ENCODE assay signal across 18 cellular contexts in genomic region chr17:28333083-28333746, GRCh38. TPM values are rescaled to one million over a fixed set of nuclear protein-coding genes. Genes with fewer than 3 reads are reported as not detected.
DNase-seq lines count a peak whose midpoint lies in the region; ATAC-seq and TF ChIP-seq lines count a peak whose summit lies in the region.
"Had no signal": no experiment of that assay in that cellular context is flagged by ENCODE, and none has a peak within 500 bp of the region (broad histone marks: within the 10 kb centered on the region; RNA-seq: fewer than 3 reads in every experiment).

No MANE protein-coding gene starts in this region.

- no peak overlapping the region for H4K8ac ChIP-seq in mesenchymal stem cell (ENCODE audit: low read length)

- H3K9me3 ChIP-seq in mesenchymal stem cell (ENCODE audit: control insufficient read depth, low read length), result no peaks in the 10 kb centered on the region
- H3K9me3 ChIP-seq: lower lobe of right lung, upper lobe of left lung had no signal

- H2BK15ac ChIP-seq in mesenchymal stem cell (ENCODE audit: low read depth, poor library complexity, severe bottlenecking), result no peak overlapping the region

- no peak for DNase-seq in activated naive CD8-positive, alpha-beta T cell treated with anti-CD3 and anti-CD28 coated beads for 36 hours
- no peak for DNase-seq in activated naive CD8-positive, alpha-beta T cell treated with anti-CD3 and anti-CD28 coated beads, Interleukin-2, amount 50 U/mL, for 24 hours
- DNase-seq in mesenchymal stem cell (peak; percentile 22), type B pancreatic cell (ENCODE audit: extremely low spot score, unreplicated experiment) (no peak), middle frontal gyrus (ENCODE audit: extremely low spot score, low spot score) (no peak), A172 (ENCODE audit: low spot score) (no peak)
- DNase-seq: activated CD4-positive, alpha-beta T cell treated with anti-CD3 and anti-CD28 coated beads, Interleukin-2, amount 50 U/mL, for 48 hours; activated naive CD4-positive, alpha-beta T cell treated with Interleukin-2 at 50 U/mL for 16 hours; DMS53; lower lobe of right lung; occipital lobe; small intestine; stimulated activated naive CD4-positive, alpha-beta T cell; upper lobe of left lung had no signal

- no peak overlapping the region for H2BK5ac ChIP-seq in mesenchymal stem cell (ENCODE audit: low read depth, low read length, poor library complexity, severe bottlenecking)

- H3K27me3 Mint-ChIP-seq in activated naive CD8-positive, alpha-beta T cell treated with anti-CD3 and anti-CD28 coated beads for 36 hours, result no peaks in the 10 kb centered on the region
- H3K27me3 Mint-ChIP-seq in activated naive CD8-positive, alpha-beta T cell treated with anti-CD3 and anti-CD28 coated beads, Interleukin-2, amount 50 U/mL, for 24 hours, result no peaks in the 10 kb centered on the region
- H3K27me3 Mint-ChIP-seq in type B pancreatic cell, result no peaks in the 10 kb centered on the region

- H3K27me3 ChIP-seq in mesenchymal stem cell (ENCODE audit: control insufficient read depth in 1 of 2, insufficient read depth in 1 of 2, low read length in 2 of 2), result no peaks in the 10 kb centered on the region
- H3K27me3 ChIP-seq: upper lobe of left lung had no signal

- H3K4me1 Mint-ChIP-seq in activated naive CD8-positive, alpha-beta T cell treated with anti-CD3 and anti-CD28 coated beads for 36 hours, result peaks cover 30% of the 10 kb centered on the region
- H3K4me1 Mint-ChIP-seq in activated naive CD8-positive, alpha-beta T cell treated with anti-CD3 and anti-CD28 coated beads, Interleukin-2, amount 50 U/mL, for 24 hours, result peaks cover 35% of the 10 kb centered on the region
- peaks cover 20% of the 10 kb centered on the region for H3K4me1 Mint-ChIP-seq in type B pancreatic cell (ENCODE audit: unreplicated experiment)

- H2BK120ac ChIP-seq in mesenchymal stem cell (ENCODE audit: low read depth, low read length), result no peak overlapping the region

- peaks cover 22 to 34% of the 10 kb centered on the region in 2 experiments for H3K36me3 ChIP-seq in mesenchymal stem cell (ENCODE audit: control insufficient read depth in 1 of 2, insufficient read depth in 2 of 2, low read depth in 1 of 2, low read length in 2 of 2)

- no peak overlapping the region for H3K23ac ChIP-seq in mesenchymal stem cell (ENCODE audit: low read length in 2 of 2)

- H3K9me3 Mint-ChIP-seq in activated naive CD8-positive, alpha-beta T cell treated with anti-CD3 and anti-CD28 coated beads for 36 hours, result no peaks in the 10 kb centered on the region
- no peaks in the 10 kb centered on the region for H3K9me3 Mint-ChIP-seq in activated naive CD8-positive, alpha-beta T cell treated with anti-CD3 and anti-CD28 coated beads, Interleukin-2, amount 50 U/mL, for 24 hours
- H3K9me3 Mint-ChIP-seq in type B pancreatic cell, result no peaks in the 10 kb centered on the region

- no peak overlapping the region for H2BK12ac ChIP-seq in mesenchymal stem cell (ENCODE audit: low read length in 2 of 2)

- WGBS in mesenchymal stem cell, result 68% methylated on average over 1 of the region's 1 CpG

- H3K27ac Mint-ChIP-seq in activated naive CD8-positive, alpha-beta T cell treated with anti-CD3 and anti-CD28 coated beads for 36 hours, result no peak overlapping the region
- no peak overlapping the region for H3K27ac Mint-ChIP-seq in activated naive CD8-positive, alpha-beta T cell treated with anti-CD3 and anti-CD28 coated beads, Interleukin-2, amount 50 U/mL, for 24 hours
- H3K27ac Mint-ChIP-seq in type B pancreatic cell, result peak overlapping the region; percentile 97

- H3K4ac ChIP-seq in mesenchymal stem cell (ENCODE audit: low read depth in 1 of 2, low read length in 2 of 2), result no peak overlapping the region

- H3K9ac ChIP-seq in mesenchymal stem cell (ENCODE audit: low read length), result peak overlapping the region; percentile 99

- H4K91ac ChIP-seq in mesenchymal stem cell (ENCODE audit: low read length), result no peak overlapping the region

- H3K14ac ChIP-seq in mesenchymal stem cell (ENCODE audit: low read length in 2 of 2), result no peak overlapping the region

- peaks cover 4% of the 10 kb centered on the region for H3K36me3 Mint-ChIP-seq in activated naive CD8-positive, alpha-beta T cell treated with anti-CD3 and anti-CD28 coated beads for 36 hours
- H3K36me3 Mint-ChIP-seq in activated naive CD8-positive, alpha-beta T cell treated with anti-CD3 and anti-CD28 coated beads, Interleukin-2, amount 50 U/mL, for 24 hours (ENCODE audit: low read depth), result peaks cover 7% of the 10 kb centered on the region
- no peaks in the 10 kb centered on the region for H3K36me3 Mint-ChIP-seq in type B pancreatic cell

- no peak overlapping the region for H2AK5ac ChIP-seq in mesenchymal stem cell (ENCODE audit: low read length, severe bottlenecking)

- H3K27ac ChIP-seq in VCaP, result peak overlapping the region; percentile 85
- no peak overlapping the region for H3K27ac ChIP-seq in mesenchymal stem cell (ENCODE audit: low read length, poor library complexity, severe bottlenecking)

- peak overlapping the region; percentile 97 for H3K4me3 Mint-ChIP-seq in activated naive CD8-positive, alpha-beta T cell treated with anti-CD3 and anti-CD28 coated beads for 36 hours
- H3K4me3 Mint-ChIP-seq in activated naive CD8-positive, alpha-beta T cell treated with anti-CD3 and anti-CD28 coated beads, Interleukin-2, amount 50 U/mL, for 24 hours, result no peak overlapping the region
- H3K4me3 Mint-ChIP-seq in type B pancreatic cell, result peak overlapping the region; percentile 97

- no peak for TF ChIP-seq CTCF in VCaP (conservative IDR thresholded peaks at IDR 0.05)
- no peak for TF ChIP-seq CTCF in type B pancreatic cell (conservative IDR thresholded peaks at IDR 0.05)

- ATAC-seq in activated naive CD8-positive, alpha-beta T cell treated with anti-CD3 and anti-CD28 coated beads, Interleukin-2, amount 50 U/mL, for 24 hours, result no peak
- no peak for ATAC-seq in HG02678 (IDR thresholded peaks at IDR 0.05; ENCODE audit: unreplicated experiment)
- ATAC-seq: lower lobe of right lung had no signal

- H3K18ac ChIP-seq in mesenchymal stem cell (ENCODE audit: low read depth in 1 of 2, low read length in 2 of 2), result no peak overlapping the region

- H3K4me1 ChIP-seq in mesenchymal stem cell (ENCODE audit: control insufficient read depth, insufficient read depth, low read depth, low read length), result peaks cover 20% of the 10 kb centered on the region

- H2AFZ ChIP-seq in mesenchymal stem cell (ENCODE audit: low read depth, low read length), result no peak overlapping the region

- no peak overlapping the region for H3K4me3 ChIP-seq in mesenchymal stem cell (ENCODE audit: insufficient read depth in 1 of 2, low read depth in 1 of 2, low read length in 2 of 2)

- no peak overlapping the region for H3K4me2 ChIP-seq in mesenchymal stem cell (ENCODE audit: low read length, poor library complexity, severe bottlenecking)

- peaks cover 33% of the 10 kb centered on the region for H3K79me1 ChIP-seq in mesenchymal stem cell (replicated peaks; ENCODE audit: low read length, poor library complexity, severe bottlenecking)

RNA-seq across cellular contexts. Expression of gene IFT20, which starts 2.1 kb away (rescaled TPM):
- 10 to 100 TPM; 17.0 to 21.4 TPM for total RNA-seq in activated naive CD8-positive, alpha-beta T cell treated with anti-CD3 and anti-CD28 coated beads for 36 hours
- 71.7 TPM for polyA plus RNA-seq in mesenchymal stem cell (2013, experiment 1 of 2)
- polyA plus RNA-seq in mesenchymal stem cell (2013, experiment 2 of 2), result 73.0 TPM
- 43.6 and 55.2 TPM in 2 replicates for total RNA-seq in type B pancreatic cell (ENCODE audit: low replicate concordance)
- 38.9 and 45.5 TPM in 2 replicates for total RNA-seq in A172 (2014; rRNA removed; shearing (Covaris generic))

RNA-seq across cellular contexts. Expression of gene TNFAIP1, which starts 2.3 kb away (rescaled TPM):
- 10 to 100 TPM; 22.2 to 23.2 TPM for total RNA-seq in activated naive CD8-positive, alpha-beta T cell treated with anti-CD3 and anti-CD28 coated beads for 36 hours
- polyA plus RNA-seq in mesenchymal stem cell (2013, experiment 1 of 2), result 49.4 TPM
- polyA plus RNA-seq in mesenchymal stem cell (2013, experiment 2 of 2), result 49.9 TPM
- total RNA-seq in type B pancreatic cell (ENCODE audit: low replicate concordance), result 37.8 and 55.6 TPM in 2 replicates
- total RNA-seq in A172 (2014; rRNA removed; shearing (Covaris generic)), result 36.2 and 44.7 TPM in 2 replicates

RNA-seq across cellular contexts. Expression of gene TMEM97, which starts 14.2 kb away (rescaled TPM):
- 10 to 100 TPM; 58.1 to 58.2 TPM for total RNA-seq in activated naive CD8-positive, alpha-beta T cell treated with anti-CD3 and anti-CD28 coated beads for 36 hours
- polyA plus RNA-seq in mesenchymal stem cell (2013, experiment 1 of 2), result 174 TPM
- polyA plus RNA-seq in mesenchymal stem cell (2013, experiment 2 of 2), result 170 TPM
- 43.0 and 99.9 TPM in 2 replicates for total RNA-seq in type B pancreatic cell (ENCODE audit: low replicate concordance)
- 32.7 and 43.9 TPM in 2 replicates for total RNA-seq in A172 (2014; rRNA removed; shearing (Covaris generic))

RNA-seq across cellular contexts. Expression of gene POLDIP2, which starts 24.1 kb away (rescaled TPM):
- total RNA-seq in activated naive CD8-positive, alpha-beta T cell treated with anti-CD3 and anti-CD28 coated beads for 36 hours, result 100 to 1,000 TPM; 125 to 126 TPM
- 67.8 TPM for polyA plus RNA-seq in mesenchymal stem cell (2013, experiment 1 of 2)
- polyA plus RNA-seq in mesenchymal stem cell (2013, experiment 2 of 2), result 67.2 TPM
- total RNA-seq in type B pancreatic cell (ENCODE audit: low replicate concordance), result 79.3 and 90.8 TPM in 2 replicates
- 166 and 176 TPM in 2 replicates for total RNA-seq in A172 (2014; rRNA removed; shearing (Covaris generic))

RNA-seq across cellular contexts. Expression of gene SEBOX, which starts 31.8 kb away (rescaled TPM):
- total RNA-seq in activated naive CD8-positive, alpha-beta T cell treated with anti-CD3 and anti-CD28 coated beads for 36 hours, result not detected
- polyA plus RNA-seq in mesenchymal stem cell (2013, experiment 1 of 2), result not detected
- polyA plus RNA-seq in mesenchymal stem cell (2013, experiment 2 of 2), result not detected
- total RNA-seq in type B pancreatic cell (ENCODE audit: low replicate concordance), result not detected in 2 replicates
- not detected in 2 replicates for total RNA-seq in A172 (2014; rRNA removed; shearing (Covaris generic))
- total RNA-seq: bronchial epithelial cell, HT1080, lower lobe of right lung, occipital lobe, upper lobe of left lung had no signal
- polyA plus RNA-seq: small intestine had no signal
